In genomic region chr21:36976882-36977651, GRCh38 we compare ENCODE assay signal across 9 cellular contexts. TPM values are rescaled to one million over a fixed set of nuclear protein-coding genes. Genes with fewer than 3 reads are reported as not detected.
A peak's percentile ranks its signal among the peaks of the same experiment; 100 is the strongest.
DNase-seq lines count a peak whose midpoint lies in the region; TF ChIP-seq lines count a peak whose summit lies in the region.
"Had no signal": no experiment of that assay in that cellular context is flagged by ENCODE, and none has a peak within 500 bp of the region (broad histone marks: within the 10 kb centered on the region; RNA-seq: fewer than 3 reads in every experiment).

No MANE protein-coding gene starts in this region.

- H3K4ac ChIP-seq in mesendoderm (ENCODE audit: low read depth, low read length), result no peak overlapping the region

- no peak overlapping the region for H3K23ac ChIP-seq in mesendoderm (ENCODE audit: low read length)

- no peaks in the 10 kb centered on the region for H3K79me2 ChIP-seq in mesendoderm (ENCODE audit: control insufficient read depth, insufficient read depth, low read length)

- H3K27me3 ChIP-seq in mesendoderm (ENCODE audit: insufficient read depth, low read length, poor library complexity), result no peaks in the 10 kb centered on the region

- no peak overlapping the region for H2BK15ac ChIP-seq in mesendoderm (replicated peaks; ENCODE audit: low read depth)

- 0 out of 2 replicates have a peak overlapping the region, but pooled peaks have one; percentile 3 for H3K27ac ChIP-seq in 22Rv1
- H3K27ac ChIP-seq in coronary artery, result no peak overlapping the region
- H3K27ac ChIP-seq in mesendoderm (ENCODE audit: low read depth, low read length), result no peak overlapping the region

- TF ChIP-seq CTCF in 22Rv1 (IDR thresholded peaks at IDR 0.05), result peak; percentile 50
- peak; percentile 30 for TF ChIP-seq CTCF in coronary artery (IDR thresholded peaks at IDR 0.05)

- no peak overlapping the region for H4K8ac ChIP-seq in mesendoderm (ENCODE audit: low read depth, low read length)

- no peak overlapping the region for H3K18ac ChIP-seq in mesendoderm (ENCODE audit: low read length)

- H3K9ac ChIP-seq in mesendoderm (ENCODE audit: low read length), result no peak overlapping the region

- no peaks in the 10 kb centered on the region for H3K36me3 ChIP-seq in mesendoderm (ENCODE audit: control insufficient read depth, insufficient read depth, low read length)

- no peak overlapping the region for H3K4me2 ChIP-seq in mesendoderm (ENCODE audit: low read length)

- H3K4me1 ChIP-seq in mesendoderm (ENCODE audit: control insufficient read depth, low read depth, low read length), result no peaks in the 10 kb centered on the region

- H4K5ac ChIP-seq in mesendoderm (ENCODE audit: low read length), result no peak overlapping the region

- H2BK120ac ChIP-seq in mesendoderm (ENCODE audit: low read depth, low read length), result no peak overlapping the region

- H3K56ac ChIP-seq in mesendoderm (ENCODE audit: low read length), result no peak overlapping the region

- DNase-seq in GM03348 (ENCODE audit: low spot score) (peak; percentile 70), HCEC 1CT (peak; percentile 73), NCI-H1092 treated with DMSO at 0.1 percent for 48 hours (lab: John Stamatoyannopoulos, UW) (peak; percentile 54), SKM-1 treated with dmso at 0.1 percent for 144 hours (lab: John Stamatoyannopoulos, UW; ENCODE audit: unreplicated experiment) (peak; percentile 84), coronary artery (ENCODE audit: low spot score) (no peak), mesendoderm (peak; percentile 90), posterior vena cava (ENCODE audit: low spot score) (no peak)

- no peak overlapping the region for H2BK5ac ChIP-seq in mesendoderm (ENCODE audit: low read length)

- no CpG with 5 or more reads among the region's 8 CpGs for WGBS in mesendoderm (ENCODE audit: extremely low coverage, insufficient coverage, low lambda C conversion rate)

- no peaks in the 10 kb centered on the region for H3K79me1 ChIP-seq in mesendoderm (ENCODE audit: low read length)

- intact Hi-C loops in posterior vena cava (cut with DNase I), result no loop called here

- H3K4me3 ChIP-seq in coronary artery (peak overlapping the region; percentile 11), mesendoderm (ENCODE audit: low read length) (no peak overlapping the region)

- no peak overlapping the region for H2AK5ac ChIP-seq in mesendoderm (ENCODE audit: low read length)

RNA-seq across cellular contexts. Expression of gene HLCS, which starts 10.6 kb away (rescaled TPM):
- polyA plus RNA-seq in mesendoderm (2013, experiment 1 of 2), result 4.7 TPM
- 5.2 TPM for polyA plus RNA-seq in mesendoderm (2013, experiment 2 of 2)
- total RNA-seq in posterior vena cava, result 10 to 100 TPM; 15.5 to 18.2 TPM

RNA-seq across cellular contexts. Expression of gene RIPPLY3, which starts 29.4 kb away (rescaled TPM):
- polyA plus RNA-seq in mesendoderm (2013, experiment 1 of 2), result 0.51 TPM
- 0.55 TPM for polyA plus RNA-seq in mesendoderm (2013, experiment 2 of 2)
- total RNA-seq in posterior vena cava, result not detected
- total RNA-seq: mononuclear cell had no signal

Comparison
In these comparisons a context has a peak if more than half of its experiments do, and no peak if none do; other contexts are left out.
1. DNase-seq: peak in GM03348 (single experiment), HCEC 1CT (single experiment), NCI-H1092 treated with DMSO at 0.1 percent for 48 hours (single experiment), SKM-1 treated with dmso at 0.1 percent for 144 hours (single experiment) and mesendoderm (single experiment); none in coronary artery (single experiment) and posterior vena cava (single experiment).